ENCODE assay signal across 1 cellular context in the genomic region with DNA sequence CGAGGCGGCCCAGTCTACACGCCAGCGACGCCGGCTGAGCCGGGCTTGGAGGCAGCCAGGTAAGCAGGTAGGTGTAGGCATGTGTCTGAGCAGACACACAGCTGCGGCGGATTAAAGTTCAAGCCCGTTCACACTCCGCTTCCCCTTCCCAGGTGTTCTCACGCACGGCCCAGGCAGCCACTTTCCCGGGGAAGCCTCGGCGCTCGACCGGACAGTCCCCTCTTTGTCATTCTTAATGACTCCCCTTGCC.
TF ChIP-seq lines count a peak whose summit lies in the region.

No MANE protein-coding gene starts in this region.

TF ChIP-seq in IMR-90, 13 proteins besides CTCF, POLR2A, EP300 and RAD21 (continued from another document):
- no peak for TF ChIP-seq ELK1 (IDR thresholded peaks at IDR 0.05; ENCODE audit: borderline replicate concordance, low read depth, low read length)
- TF ChIP-seq SMC3 (IDR thresholded peaks at IDR 0.05; ENCODE audit: low read depth, low read length), result no peak
- TF ChIP-seq MAZ (IDR thresholded peaks at IDR 0.05; ENCODE audit: borderline replicate concordance, low read depth, low read length), result no peak
- no peak for TF ChIP-seq RCOR1 (IDR thresholded peaks at IDR 0.05; ENCODE audit: insufficient replicate concordance, low read length)
- no peak for TF ChIP-seq MAFK (IDR thresholded peaks at IDR 0.05; ENCODE audit: low read depth, low read length)
- no peak for TF ChIP-seq FOS (IDR thresholded peaks at IDR 0.05; ENCODE audit: low read depth, low read length)
- TF ChIP-seq BHLHE40 (IDR thresholded peaks at IDR 0.05; ENCODE audit: low read depth, low read length), result no peak
- TF ChIP-seq RFX5 (IDR thresholded peaks at IDR 0.05; ENCODE audit: low read depth, low read length), result no peak
